ENCODE assay signal across 8 cellular contexts in the genomic region with DNA sequence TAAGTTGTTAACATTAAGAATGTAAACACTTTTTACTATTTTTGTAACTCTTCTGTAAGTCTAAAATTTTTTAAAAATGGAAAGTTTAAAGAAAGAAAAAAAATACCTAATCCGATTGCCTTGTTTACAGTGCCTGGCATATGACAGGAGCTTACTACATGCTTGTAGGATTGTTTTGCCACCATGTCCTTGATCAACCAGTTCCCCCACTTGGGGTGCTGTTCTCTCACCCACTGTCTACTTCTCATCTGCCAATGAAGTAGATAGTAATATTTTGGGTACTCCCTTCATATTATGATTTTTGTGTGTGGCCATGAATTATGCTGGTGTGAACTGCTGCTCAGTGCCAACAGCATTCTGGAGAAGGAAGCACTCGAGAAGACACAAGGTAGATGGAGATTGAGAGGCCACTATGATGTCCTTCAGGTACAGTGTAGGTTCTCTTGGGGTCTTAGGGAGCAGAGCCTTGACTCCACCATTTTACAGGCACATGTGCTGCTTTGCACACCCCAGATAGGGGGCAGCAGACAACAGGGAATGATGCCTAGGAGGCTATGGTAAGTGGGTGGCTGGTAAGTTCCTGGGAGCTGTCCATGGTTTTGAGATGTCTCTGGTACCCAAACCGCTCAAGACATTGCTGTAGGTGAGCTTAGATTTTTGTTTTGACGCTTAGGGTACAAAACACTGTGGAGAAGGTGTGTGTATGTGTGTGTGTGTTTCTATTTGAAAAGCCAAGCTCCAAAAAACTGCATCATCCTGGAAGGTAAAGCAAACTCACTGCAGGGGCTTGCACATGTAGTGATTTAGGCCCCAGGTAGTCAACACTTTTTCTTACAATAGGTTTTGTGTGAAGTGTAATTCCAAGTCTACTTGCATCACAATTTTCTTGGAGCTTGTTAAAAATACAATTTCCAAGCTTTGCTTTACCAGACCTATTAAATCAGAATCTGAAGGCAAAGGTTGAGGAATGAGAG.
DNase-seq lines count a peak whose midpoint lies in the region; TF ChIP-seq lines count a peak whose summit lies in the region.

No MANE protein-coding gene starts in this region.

- H3K36me3 Mint-ChIP-seq in MCF 10A (ENCODE audit: insufficient read depth, unreplicated experiment), result no peaks in the 10 kb centered on the region

- POLR2A ChIA-PET in MCF 10A (lab: Yijun Ruan, JAX), result no interaction called here

- CTCF ChIA-PET in MCF 10A (lab: Yijun Ruan, JAX), result interaction anchor here (0.7 to 0.8 kb wide), 3 partner anchors 355 to 739 kb away, joined by 3 read pairs; no protein-coding TSS in a partner anchor

- H3K4me3 Mint-ChIP-seq in MCF 10A (ENCODE audit: unreplicated experiment), result no peak overlapping the region

- peak; percentile 22 to 88 for DNase-seq in T47D (ENCODE audit: low read depth in 1 of 2, low spot score in 1 of 2)
- no peak for DNase-seq in MCF 10A (ENCODE audit: unreplicated experiment)
- DNase-seq in M059J (ENCODE audit: low read depth), result peak; percentile 65
- DNase-seq in SK-MEL-5 (ENCODE audit: low read depth, low spot score), result peak; percentile 92
- DNase-seq in foreskin melanocyte, result peak; percentile 43
- DNase-seq in stimulated activated CD4-positive, alpha-beta T cell treated with anti-CD3 and anti-CD28 coated beads, TNF-alpha, amount 100 ng/mL, for 48 hours (ENCODE audit: low read depth in 3 of 3), result peak in 2 of 3 donors; percentile 8 to 22
- DNase-seq in amniotic stem cell (lab: John Stamatoyannopoulos, UW), result no peak
- DNase-seq in effector CD4-positive, alpha-beta T cell, result no peak

- H3K27ac Mint-ChIP-seq in MCF 10A (ENCODE audit: low read depth, unreplicated experiment), result no peak overlapping the region

- no peaks in the 10 kb centered on the region for H3K27me3 Mint-ChIP-seq in MCF 10A (ENCODE audit: insufficient read depth, unreplicated experiment)

- peaks cover 25% of the 10 kb centered on the region for H3K9me3 Mint-ChIP-seq in MCF 10A (ENCODE audit: unreplicated experiment)

- intact Hi-C loops in MCF 10A (cut with micrococcal nuclease), result no loop called here

- BruUV-seq in MCF 10A (replicated peaks; lab: Mats Ljungman, UMichigan), result no TSS peak

- TF ChIP-seq CTCF in MCF 10A (IDR thresholded peaks at IDR 0.05; ENCODE audit: unreplicated experiment), result no peak

- no peaks in the 10 kb centered on the region for H3K4me1 Mint-ChIP-seq in MCF 10A (ENCODE audit: insufficient read depth, unreplicated experiment)

- in situ Hi-C loops in T47D (cut with HindIII; ENCODE audit: low pct_unique_long_range_greater_than_20kb, low sequenced_read_pairs), result no loop called here
- in situ Hi-C loops in SK-MEL-5 (cut with HindIII; ENCODE audit: low pct_unique_long_range_greater_than_20kb, low sequenced_read_pairs), result no loop called here

Comparison
In these comparisons a context has a peak if more than half of its experiments do, and no peak if none do; other contexts are left out.
1. DNase-seq: peak in T47D (2 of 2), M059J (single experiment), SK-MEL-5 (single experiment), foreskin melanocyte (single experiment) and stimulated activated CD4-positive, alpha-beta T cell treated with anti-CD3 and anti-CD28 coated beads, TNF-alpha, amount 100 ng/mL, for 48 hours (2 of 3); none in MCF 10A (single experiment), amniotic stem cell (single experiment) and effector CD4-positive, alpha-beta T cell (single experiment).